ENCODE assay signal across 8 cellular contexts in genomic region chr7:4745971-4746919, GRCh38. TPM values are rescaled to one million over a fixed set of nuclear protein-coding genes. Genes with fewer than 3 reads are reported as not detected.
DNase-seq lines count a peak whose midpoint lies in the region; ATAC-seq and TF ChIP-seq lines count a peak whose summit lies in the region.

No MANE protein-coding gene starts in this region.

- peaks cover 0 to 14% of the 10 kb centered on the region in 2 donors for H3K36me3 ChIP-seq in gastrocnemius medialis

- peak overlapping the region; percentile 97 for H3K27ac Mint-ChIP-seq in activated CD8-positive, alpha-beta T cell treated with anti-CD3 and anti-CD28 coated beads for 36 hours

- peak overlapping the region; percentile 40 to 44 for H3K4me3 ChIP-seq in foreskin fibroblast (ENCODE audit: low read depth in 1 of 2, low read length in 2 of 2)
- H3K4me3 ChIP-seq in gastrocnemius medialis: peak overlapping the region in 2 of 4 donors; percentile 26 to 46

- peaks cover 30 to 40% of the 10 kb centered on the region in 2 donors for H3K4me1 ChIP-seq in gastrocnemius medialis

- H3K27me3 Mint-ChIP-seq in activated CD8-positive, alpha-beta T cell treated with anti-CD3 and anti-CD28 coated beads for 36 hours: no peaks in the 10 kb centered on the region

- peak; percentile 79 for DNase-seq in CD1c-positive myeloid dendritic cell (ENCODE audit: extremely low spot score)
- DNase-seq in HT1080 (ENCODE audit: low read depth): peak; percentile 76
- peak; percentile 57 for DNase-seq in activated CD8-positive, alpha-beta T cell treated with anti-CD3 and anti-CD28 coated beads for 36 hours
- peak; percentile 41 to 61 for DNase-seq in foreskin fibroblast
- no peak for DNase-seq in gastrocnemius medialis
- no peak for DNase-seq in hypothalamus (lab: John Stamatoyannopoulos, UW)
- no peak for DNase-seq in middle frontal gyrus (ENCODE audit: extremely low spot score, low spot score)

- peaks cover 61% of the 10 kb centered on the region for H3K4me1 Mint-ChIP-seq in activated CD8-positive, alpha-beta T cell treated with anti-CD3 and anti-CD28 coated beads for 36 hours (ENCODE audit: low read depth)

- intact Hi-C loops in activated CD8-positive, alpha-beta T cell treated with anti-CD3 and anti-CD28 coated beads for 36 hours (cut with micrococcal nuclease): loop anchor here (5.0 kb wide), 1 partner anchor 64 kb away; the partner anchor contains the start of gene FOXK1
- intact Hi-C loops in gastrocnemius medialis (cut with DNase I; ENCODE audit: low total_unique reads): loop anchor here (2.0 kb wide), 2 partner anchors 29 to 61 kb away; partner anchors contain the start of gene AP5Z1

- POLR2A ChIA-PET in activated CD8-positive, alpha-beta T cell treated with anti-CD3 and anti-CD28 coated beads for 36 hours (lab: Charles Lee): interaction anchor here (1.1 to 4.0 kb wide), 5 partner anchors 12 to 105 kb away, joined by 3 to 28 read pairs (median 8); partner anchors contain the start of gene AP5Z1

- CTCF ChIA-PET in activated CD8-positive, alpha-beta T cell treated with anti-CD3 and anti-CD28 coated beads for 36 hours (lab: Charles Lee): interaction anchor here (1.0 to 2.5 kb wide), 7 partner anchors 9 to 134 kb away, joined by 3 to 10 read pairs (median 5); partner anchors contain the start of gene AP5Z1

- H3K27ac ChIP-seq in gastrocnemius medialis: peak overlapping the region; percentile 88 to 94 (median 92)

- no peaks in the 10 kb centered on the region for H3K9me3 ChIP-seq in gastrocnemius medialis

- H3K27me3 ChIP-seq in gastrocnemius medialis: no peaks in the 10 kb centered on the region

- in situ Hi-C loops in gastrocnemius medialis (cut with MboI; ENCODE audit: low sequenced_read_pairs in 4 of 4): loop anchor here in 2 of 4 donors (10.0 kb wide), 1 partner anchor 61 kb away; the partner anchor contains the start of gene FOXK1 (in 2 of the 2)

- peak overlapping the region; percentile 82 for H3K4me3 Mint-ChIP-seq in activated CD8-positive, alpha-beta T cell treated with anti-CD3 and anti-CD28 coated beads for 36 hours

- ATAC-seq in activated CD8-positive, alpha-beta T cell treated with anti-CD3 and anti-CD28 coated beads for 36 hours: peak; percentile 32
- ATAC-seq in gastrocnemius medialis (no peak), HG02870 (IDR thresholded peaks at IDR 0.05; ENCODE audit: unreplicated experiment) (no peak)

- TF ChIP-seq CTCF in activated CD8-positive, alpha-beta T cell treated with anti-CD3 and anti-CD28 coated beads for 36 hours (IDR thresholded peaks at IDR 0.05): no peak
- no peak for TF ChIP-seq CTCF in foreskin fibroblast (IDR thresholded peaks at IDR 0.05; ENCODE audit: low read depth, low read length)
- TF ChIP-seq CTCF in gastrocnemius medialis (IDR thresholded peaks at IDR 0.05 in 4 of 5, conservative IDR thresholded peaks at IDR 0.05 in 1 of 5): no peak

- no peaks in the 10 kb centered on the region for H3K9me3 Mint-ChIP-seq in activated CD8-positive, alpha-beta T cell treated with anti-CD3 and anti-CD28 coated beads for 36 hours

- H3K36me3 Mint-ChIP-seq in activated CD8-positive, alpha-beta T cell treated with anti-CD3 and anti-CD28 coated beads for 36 hours (ENCODE audit: low read depth): peaks cover 49% of the 10 kb centered on the region

- no peak for TF ChIP-seq POLR2A in gastrocnemius medialis (IDR thresholded peaks at IDR 0.05)

RNA-seq across cellular contexts. Expression of gene AP5Z1, which starts 29.2 kb away (rescaled TPM):
- 21.0 and 28.4 TPM in 2 replicates for total RNA-seq in HT1080 (2014; rRNA removed; shearing (Covaris generic))
- polyA plus RNA-seq in HT1080 (2015; cell fraction: cytosol; rRNA removed): 9.3 and 9.5 TPM in 2 replicates
- polyA plus RNA-seq in HT1080 (2015; cell fraction: nucleus; rRNA removed): 57.7 and 63.0 TPM in 2 replicates
- total RNA-seq in activated CD8-positive, alpha-beta T cell treated with anti-CD3 and anti-CD28 coated beads for 36 hours: 10 to 100 TPM; 21.2 to 21.3 TPM
- 10 to 100 TPM; 10.2 to 18.1 (median 14.6) TPM for total RNA-seq in gastrocnemius medialis

Comparison
In these comparisons a context has a peak if more than half of its experiments do, and no peak if none do; other contexts are left out.
1. DNase-seq: peak in CD1c-positive myeloid dendritic cell (single experiment), HT1080 (single experiment), activated CD8-positive, alpha-beta T cell treated with anti-CD3 and anti-CD28 coated beads for 36 hours (single experiment) and foreskin fibroblast (2 of 2); none in gastrocnemius medialis (0 of 2), hypothalamus (0 of 51) and middle frontal gyrus (single experiment).